Comparison of ENCODE assay signal across 8 cellular contexts in genomic region chr12:2752676-2753371, GRCh38. TPM values are rescaled to one million over a fixed set of nuclear protein-coding genes. Genes with fewer than 3 reads are reported as not detected.
DNase-seq lines count a peak whose midpoint lies in the region; ATAC-seq, FAIRE-seq and TF ChIP-seq lines count a peak whose summit lies in the region.

No MANE protein-coding gene starts in this region.

- H3K27me3 Mint-ChIP-seq in activated CD8-positive, alpha-beta T cell treated with anti-CD3 and anti-CD28 coated beads for 36 hours = peaks cover 8% of the 10 kb centered on the region

- H3K27me3 ChIP-seq in lower lobe of right lung (ENCODE audit: low read depth) = peaks cover 7% of the 10 kb centered on the region

- peak; percentile 100 for ATAC-seq in activated CD8-positive, alpha-beta T cell treated with anti-CD3 and anti-CD28 coated beads for 36 hours
- ATAC-seq in lower lobe of right lung (peak; percentile 96 to 99), HG02981 (IDR thresholded peaks at IDR 0.05; ENCODE audit: unreplicated experiment) (no peak), HG02798 (IDR thresholded peaks at IDR 0.05; ENCODE audit: poor library complexity, unreplicated experiment) (no peak)

- H3K9me3 ChIP-seq in lower lobe of right lung = no peaks in the 10 kb centered on the region

- intact Hi-C loops in activated CD8-positive, alpha-beta T cell treated with anti-CD3 and anti-CD28 coated beads for 36 hours (cut with micrococcal nuclease) = no loop called here
- intact Hi-C loops in lower lobe of right lung (cut with DNase I) = no loop called here

- TF ChIP-seq CTCF in NB4 (IDR thresholded peaks at IDR 0.05; ENCODE audit: low read depth, low read length) = no peak
- no peak for TF ChIP-seq CTCF in activated CD8-positive, alpha-beta T cell treated with anti-CD3 and anti-CD28 coated beads for 36 hours (IDR thresholded peaks at IDR 0.05)
- no peak for TF ChIP-seq CTCF in lower lobe of right lung (IDR thresholded peaks at IDR 0.05)

- H3K27ac Mint-ChIP-seq in activated CD8-positive, alpha-beta T cell treated with anti-CD3 and anti-CD28 coated beads for 36 hours = no peak overlapping the region

- FAIRE-seq in GM12892 (lab: Jason Lieb, UNC) = no peak

- POLR2A ChIA-PET in activated CD8-positive, alpha-beta T cell treated with anti-CD3 and anti-CD28 coated beads for 36 hours (lab: Charles Lee) = no interaction called here

- H3K4me3 Mint-ChIP-seq in activated CD8-positive, alpha-beta T cell treated with anti-CD3 and anti-CD28 coated beads for 36 hours = no peak overlapping the region

- peak; percentile 47 for DNase-seq in GM12892 (ENCODE audit: insufficient read length)
- peak; percentile 75 for DNase-seq in NB4 (ENCODE audit: low read depth)
- DNase-seq in activated CD8-positive, alpha-beta T cell treated with anti-CD3 and anti-CD28 coated beads for 36 hours = peak; percentile 82
- peak; percentile 74 for DNase-seq in effector CD4-positive, alpha-beta T cell
- DNase-seq in lower lobe of right lung = peak; percentile 77
- DNase-seq in stimulated activated CD8-positive, alpha-beta memory T cell treated with anti-CD3 and anti-CD28 coated beads, Interleukin-12 subunit alpha, Interleukin-12 subunit beta, amount 100 ng/mL, for 1 hour (ENCODE audit: low read depth) = peak; percentile 52

- TF ChIP-seq POLR2A in GM12892 (IDR thresholded peaks at IDR 0.05; ENCODE audit: low read depth, low read length) (no peak), NB4 (IDR thresholded peaks at IDR 0.05; ENCODE audit: extremely low read depth, insufficient read length) (no peak)

- H3K4me3 ChIP-seq in NB4 (ENCODE audit: low read depth, low read length) (no peak overlapping the region), lower lobe of right lung (no peak overlapping the region)

- CTCF ChIA-PET in activated CD8-positive, alpha-beta T cell treated with anti-CD3 and anti-CD28 coated beads for 36 hours (lab: Charles Lee) = no interaction called here

- H3K9me3 Mint-ChIP-seq in activated CD8-positive, alpha-beta T cell treated with anti-CD3 and anti-CD28 coated beads for 36 hours = no peaks in the 10 kb centered on the region

- H3K36me3 ChIP-seq in lower lobe of right lung = no peaks in the 10 kb centered on the region

- H3K27ac ChIP-seq in lower lobe of right lung = no peak overlapping the region

- no peaks in the 10 kb centered on the region for H3K36me3 Mint-ChIP-seq in activated CD8-positive, alpha-beta T cell treated with anti-CD3 and anti-CD28 coated beads for 36 hours (ENCODE audit: low read depth)

- H3K4me1 Mint-ChIP-seq in activated CD8-positive, alpha-beta T cell treated with anti-CD3 and anti-CD28 coated beads for 36 hours (ENCODE audit: low read depth) = no peaks in the 10 kb centered on the region

- no peaks in the 10 kb centered on the region for H3K4me1 ChIP-seq in lower lobe of right lung

RNA-seq across cellular contexts. Expression of gene FKBP4, which starts 41.9 kb away (rescaled TPM):
- 65.2 TPM for polyA plus RNA-seq in GM12892 (2012; ENCODE audit: missing spikeins)
- total RNA-seq in activated CD8-positive, alpha-beta T cell treated with anti-CD3 and anti-CD28 coated beads for 36 hours = 100 to 1,000 TPM; 206 to 219 TPM
- total RNA-seq in lower lobe of right lung = 62.2 TPM

RNA-seq across cellular contexts. Expression of gene ITFG2, which starts 59.6 kb away (rescaled TPM):
- polyA plus RNA-seq in GM12892 (2012; ENCODE audit: missing spikeins) = 27.9 TPM
- total RNA-seq in activated CD8-positive, alpha-beta T cell treated with anti-CD3 and anti-CD28 coated beads for 36 hours = 10 to 100 TPM; 25.4 to 25.8 TPM
- 43.8 TPM for total RNA-seq in lower lobe of right lung

Comparison
In these comparisons a context has a peak if more than half of its experiments do, and no peak if none do; other contexts are left out.
1. ATAC-seq: peak in activated CD8-positive, alpha-beta T cell treated with anti-CD3 and anti-CD28 coated beads for 36 hours (single experiment) and lower lobe of right lung (2 of 2); none in HG02981 (single experiment) and HG02798 (single experiment).
2. Peak in every context shown above with its lines, with median percentiles within 50 percentile points of each other: DNase-seq.